Comparison of ENCODE assay signal across 14 cellular contexts in the genomic region with DNA sequence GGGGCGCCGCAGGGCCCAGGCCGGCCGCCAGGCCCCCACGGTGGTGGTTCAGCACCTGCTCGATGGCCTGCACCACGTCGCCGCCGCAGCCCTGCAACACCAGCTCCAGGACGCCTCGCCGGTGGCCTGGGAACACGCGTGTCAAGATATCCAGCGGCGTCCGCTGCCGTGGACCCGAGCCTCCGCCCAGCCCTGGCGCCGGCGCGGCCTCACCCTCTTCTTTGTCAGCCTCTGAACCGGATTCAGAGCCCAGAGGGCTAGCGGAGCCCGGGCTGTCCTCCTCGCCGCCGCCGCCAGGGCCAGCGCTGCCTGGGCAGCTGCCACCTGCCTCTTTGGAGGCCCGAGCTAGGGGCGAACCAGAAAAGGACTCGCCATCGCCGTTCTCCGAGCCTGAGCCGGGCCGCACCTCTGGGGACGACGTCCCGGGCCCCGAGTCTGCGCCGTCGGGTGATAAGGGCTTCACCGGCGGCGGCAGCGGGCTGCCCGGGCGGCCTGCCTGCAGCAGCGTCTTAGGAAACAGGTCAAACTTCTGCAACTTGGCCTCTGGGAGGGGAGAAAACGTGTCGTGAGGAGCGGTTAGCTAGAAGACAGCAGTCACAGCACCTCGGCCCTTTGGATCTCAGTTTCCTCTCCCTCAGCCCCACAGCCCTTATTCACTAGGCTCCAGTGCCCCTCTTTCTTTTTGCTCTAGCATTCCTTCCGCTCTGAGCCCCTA. TPM values are rescaled to one million over a fixed set of nuclear protein-coding genes. Genes with fewer than 3 reads are reported as not detected.
A peak's percentile ranks its signal among the peaks of the same experiment; 100 is the strongest.
DNase-seq lines count a peak whose midpoint lies in the region; ATAC-seq and TF ChIP-seq lines count a peak whose summit lies in the region.
"Had no signal": no experiment of that assay in that cellular context is flagged by ENCODE, and none has a peak within 500 bp of the region (broad histone marks: within the 10 kb centered on the region; RNA-seq: fewer than 3 reads in every experiment).

No MANE protein-coding gene starts in this region.

- H2AFZ ChIP-seq in MM.1S (ENCODE audit: low read length): no peak overlapping the region

- no peak overlapping the region for H3K4ac ChIP-seq in mesendoderm (ENCODE audit: low read depth, low read length)

- peak overlapping the region; percentile 80 for H3K23ac ChIP-seq in mesendoderm (ENCODE audit: low read length)

- no peaks in the 10 kb centered on the region for H3K9me2 ChIP-seq in MM.1S (replicated peaks; ENCODE audit: insufficient read depth, low read length)

- no peak for DNase-seq in right cardiac atrium
- DNase-seq in Right ventricle myocardium inferior (ENCODE audit: missing footprints): no peak
- DNase-seq in astrocyte of the spinal cord (ENCODE audit: low read depth, low spot score): no peak
- DNase-seq in mesendoderm: peak; percentile 78
- DNase-seq in upper lobe of right lung: no peak
- DNase-seq in dedifferentiated amniotic fluid mesenchymal stem cell (ENCODE audit: extremely low spot score): no peak
- no peak for DNase-seq in NCI-H1436 (lab: John Stamatoyannopoulos, UW)
- no peak for DNase-seq in MM.1S
- DNase-seq: Caco-2, hypothalamus, NCI-H187 treated with DMSO at 0.1 percent for 48 hours, SW 1271 had no signal

- H4K8ac ChIP-seq in mesendoderm (ENCODE audit: low read depth, low read length): no peak overlapping the region

- no peak overlapping the region for H2AK5ac ChIP-seq in mesendoderm (ENCODE audit: low read length)

- no peaks in the 10 kb centered on the region for H4K20me1 ChIP-seq in MM.1S (ENCODE audit: insufficient read depth, low read length)

- H3K79me1 ChIP-seq in mesendoderm (ENCODE audit: low read length): no peaks in the 10 kb centered on the region

- TF ChIP-seq CTCF in astrocyte of the spinal cord (IDR thresholded peaks at IDR 0.05; ENCODE audit: low read depth, low read length): peak; percentile 14
- TF ChIP-seq CTCF in upper lobe of right lung (IDR thresholded peaks at IDR 0.05): no peak
- TF ChIP-seq CTCF in MM.1S (IDR thresholded peaks at IDR 0.05; ENCODE audit: low read length): no peak

- H3K4me1 ChIP-seq in right cardiac atrium (ENCODE audit: control insufficient read depth, insufficient read depth, low read length) (peaks cover 6% of the 10 kb centered on the region), mesendoderm (ENCODE audit: control insufficient read depth, low read depth, low read length) (peaks cover 3% of the 10 kb centered on the region), upper lobe of right lung (peaks cover 30% of the 10 kb centered on the region), MM.1S (ENCODE audit: low read length) (no peaks in the 10 kb centered on the region)
- H3K4me1 ChIP-seq: Caco-2 had no signal

- H3K4me3 ChIP-seq in right cardiac atrium (ENCODE audit: low read length) (peak overlapping the region; percentile 55), astrocyte of the spinal cord (ENCODE audit: low read depth, low read length) (no peak overlapping the region), mesendoderm (ENCODE audit: low read length) (no peak overlapping the region), upper lobe of right lung (no peak overlapping the region), MM.1S (ENCODE audit: low read length) (no peak overlapping the region)

- H2BK15ac ChIP-seq in mesendoderm (replicated peaks; ENCODE audit: low read depth): no peak overlapping the region

- H3K9ac ChIP-seq in mesendoderm (ENCODE audit: low read length) (no peak overlapping the region), MM.1S (ENCODE audit: low read length) (no peak overlapping the region)

- no peaks in the 10 kb centered on the region for H3K79me2 ChIP-seq in mesendoderm (ENCODE audit: control insufficient read depth, insufficient read depth, low read length)
- H3K79me2 ChIP-seq in MM.1S (ENCODE audit: low read length): no peaks in the 10 kb centered on the region

- no peak for ATAC-seq in right cardiac atrium
- ATAC-seq in Right ventricle myocardium inferior: no peak
- peak; percentile 13 for ATAC-seq in upper lobe of right lung

- no peak overlapping the region for H2BK5ac ChIP-seq in mesendoderm (ENCODE audit: low read length)

- H3K27ac ChIP-seq in right cardiac atrium (ENCODE audit: low read length) (no peak overlapping the region), mesendoderm (ENCODE audit: low read depth, low read length) (no peak overlapping the region), upper lobe of right lung (no peak overlapping the region), MM.1S (ENCODE audit: low read length) (no peak overlapping the region)
- H3K27ac ChIP-seq: vagina had no signal

- H3K9me3 ChIP-seq in right cardiac atrium (ENCODE audit: control insufficient read depth, low read length) (no peaks in the 10 kb centered on the region), upper lobe of right lung (no peaks in the 10 kb centered on the region), MM.1S (replicated peaks; ENCODE audit: insufficient read depth, low read length) (no peaks in the 10 kb centered on the region)
- H3K9me3 ChIP-seq: Caco-2, vagina had no signal

- H3K4me2 ChIP-seq in mesendoderm (ENCODE audit: low read length) (no peak overlapping the region), MM.1S (ENCODE audit: low read depth, low read length) (no peak overlapping the region)

- H3K36me3 ChIP-seq in mesendoderm (ENCODE audit: control insufficient read depth, insufficient read depth, low read length): no peaks in the 10 kb centered on the region
- no peaks in the 10 kb centered on the region for H3K36me3 ChIP-seq in upper lobe of right lung
- H3K36me3 ChIP-seq in MM.1S (replicated peaks; ENCODE audit: insufficient read depth, low read length): no peaks in the 10 kb centered on the region
- H3K36me3 ChIP-seq: vagina had no signal

- H3K27me3 ChIP-seq in right cardiac atrium (ENCODE audit: control insufficient read depth, insufficient read depth): no peaks in the 10 kb centered on the region
- peaks cover 79% of the 10 kb centered on the region for H3K27me3 ChIP-seq in mesendoderm (ENCODE audit: insufficient read depth, low read length, poor library complexity)
- H3K27me3 ChIP-seq in upper lobe of right lung: peaks cover 98% of the 10 kb centered on the region
- H3K27me3 ChIP-seq in MM.1S (replicated peaks; ENCODE audit: insufficient read depth, low read length): no peaks in the 10 kb centered on the region

- no peaks in the 10 kb centered on the region for H3F3A ChIP-seq in MM.1S (ENCODE audit: insufficient read depth, low read length)

- H3K56ac ChIP-seq in mesendoderm (ENCODE audit: low read length): peak overlapping the region; percentile 34

- no peak overlapping the region for H2BK120ac ChIP-seq in mesendoderm (ENCODE audit: low read depth, low read length)

- WGBS in right cardiac atrium: 2% methylated on average over 60 of the region's 60 CpGs
- no CpG with 5 or more reads among the region's 60 CpGs for WGBS in mesendoderm (ENCODE audit: extremely low coverage, insufficient coverage, low lambda C conversion rate)

- intact Hi-C loops in right cardiac atrium (cut with DNase I): no loop called here
- intact Hi-C loops in Right ventricle myocardium inferior (cut with DNase I): no loop called here
- intact Hi-C loops in upper lobe of right lung (cut with DNase I): no loop called here

- in situ Hi-C loops in astrocyte of the spinal cord (cut with HindIII; ENCODE audit: low sequenced_read_pairs): no loop called here

- no peak overlapping the region for H3K18ac ChIP-seq in mesendoderm (ENCODE audit: low read length)

- no peak overlapping the region for H4K5ac ChIP-seq in mesendoderm (ENCODE audit: low read length)

RNA-seq across cellular contexts. Expression of gene DMRTA2, which starts 3.9 kb away (rescaled TPM):
- total RNA-seq in right cardiac atrium: not detected
- 0.05 TPM for polyA plus RNA-seq in right cardiac atrium
- not detected for total RNA-seq in Right ventricle myocardium inferior
- 0.03 TPM for polyA plus RNA-seq in mesendoderm (2013, experiment 1 of 2)
- 0.04 TPM for polyA plus RNA-seq in mesendoderm (2013, experiment 2 of 2)
- total RNA-seq in upper lobe of right lung: not detected
- total RNA-seq: aorta, vagina had no signal
